ENCODE assay signal across 20 cellular contexts in genomic region chr1:151966061-151966460, GRCh38. TPM values are rescaled to one million over a fixed set of nuclear protein-coding genes. Genes with fewer than 3 reads are reported as not detected.
DNase-seq lines count a peak whose midpoint lies in the region; ATAC-seq, FAIRE-seq and TF ChIP-seq lines count a peak whose summit lies in the region.
"Had no signal": no experiment of that assay in that cellular context is flagged by ENCODE, and none has a peak within 500 bp of the region (broad histone marks: within the 10 kb centered on the region; RNA-seq: fewer than 3 reads in every experiment).

No MANE protein-coding gene starts in this region.

- no peak overlapping the region for H3K18ac ChIP-seq in mesendoderm (ENCODE audit: low read length)

- H3K4me3 ChIP-seq in Panc1 (ENCODE audit: low read depth in 2 of 2, low read length in 2 of 2) = no peak overlapping the region
- H3K4me3 ChIP-seq in bronchial epithelial cell (ENCODE audit: low read depth, low read length) = no peak overlapping the region
- H3K4me3 ChIP-seq in mesendoderm (ENCODE audit: low read length) = no peak overlapping the region
- H3K4me3 ChIP-seq: GM23248 had no signal

- no peak overlapping the region for H2BK5ac ChIP-seq in mesendoderm (ENCODE audit: low read length)

- H3K4ac ChIP-seq in mesendoderm (ENCODE audit: low read depth, low read length) = no peak overlapping the region

- DNase-seq in Panc1 (ENCODE audit: low read depth, low spot score) = no peak
- DNase-seq in T-helper 17 cell = no peak
- DNase-seq in bronchial epithelial cell (ENCODE audit: low read depth) = peak; percentile 69
- DNase-seq in mesendoderm = no peak
- no peak for DNase-seq in NCI-H2227 treated with DMSO at 0.1 percent for 48 hours (lab: John Stamatoyannopoulos, UW)
- DNase-seq in NCI-H345 treated with DMSO at 0.1 percent for 48 hours (lab: John Stamatoyannopoulos, UW; ENCODE audit: unreplicated experiment) = no peak
- DNase-seq: C1 segment of cervical spinal cord; Calu3; CD4-positive, alpha-beta memory T cell; COR-L47; DMS53; DMS79 treated with DMSO at 0.1 percent for 48 hours; GF-D8; GM23248; H9 had no signal

- no peak overlapping the region for H3K23ac ChIP-seq in mesendoderm (ENCODE audit: low read length)

- H3K4me2 ChIP-seq in mesendoderm (ENCODE audit: low read length) = no peak overlapping the region

- no peak overlapping the region for H3K56ac ChIP-seq in mesendoderm (ENCODE audit: low read length)

- H4K8ac ChIP-seq in mesendoderm (ENCODE audit: low read depth, low read length) = no peak overlapping the region

- no TSS peak for BruUV-seq in Panc1 (replicated peaks; lab: Mats Ljungman, UMichigan)

- no peak overlapping the region for H3K9ac ChIP-seq in mesendoderm (ENCODE audit: low read length)
- H3K9ac ChIP-seq: GM23248 had no signal

- H3K4me1 ChIP-seq in Panc1 (ENCODE audit: control insufficient read depth, insufficient read depth, low read length) = peaks cover 41% of the 10 kb centered on the region
- H3K4me1 ChIP-seq in mesendoderm (ENCODE audit: control insufficient read depth, low read depth, low read length) = no peaks in the 10 kb centered on the region

- TF ChIP-seq CTCF in Panc1 (IDR thresholded peaks at IDR 0.05) (no peak), bronchial epithelial cell (IDR thresholded peaks at IDR 0.05; ENCODE audit: insufficient read depth, low read length, severe bottlenecking) (no peak)

- H3K36me3 ChIP-seq in Panc1 (ENCODE audit: control insufficient read depth, insufficient read depth, low read length) (no peaks in the 10 kb centered on the region), bronchial epithelial cell (ENCODE audit: control insufficient read depth, insufficient read depth, low read length) (no peaks in the 10 kb centered on the region), mesendoderm (ENCODE audit: control insufficient read depth, insufficient read depth, low read length) (no peaks in the 10 kb centered on the region)

- ATAC-seq in Panc1 (no peak), T-helper 17 cell (no peak), GM21447 (IDR thresholded peaks at IDR 0.05; ENCODE audit: unreplicated experiment) (no peak)
- ATAC-seq: HCT116 had no signal

- H3K36me3 Mint-ChIP-seq in T-helper 17 cell (ENCODE audit: low read depth) = peaks cover 2% of the 10 kb centered on the region
- H3K36me3 Mint-ChIP-seq: CD4-positive, alpha-beta memory T cell had no signal

- no peaks in the 10 kb centered on the region for H3K27me3 Mint-ChIP-seq in T-helper 17 cell

- H2AK5ac ChIP-seq in mesendoderm (ENCODE audit: low read length) = no peak overlapping the region

- H3K27me3 ChIP-seq in Panc1 (ENCODE audit: control insufficient read depth, insufficient read depth, low read length) = no peaks in the 10 kb centered on the region
- no peaks in the 10 kb centered on the region for H3K27me3 ChIP-seq in bronchial epithelial cell (ENCODE audit: control insufficient read depth, insufficient read depth, low read length)
- H3K27me3 ChIP-seq in mesendoderm (ENCODE audit: insufficient read depth, low read length, poor library complexity) = no peaks in the 10 kb centered on the region

- peak overlapping the region; percentile 71 for H3K27ac Mint-ChIP-seq in T-helper 17 cell
- H3K27ac Mint-ChIP-seq: H9 had no signal

- peaks cover 17% of the 10 kb centered on the region for H3K4me1 Mint-ChIP-seq in T-helper 17 cell

- no peak for FAIRE-seq in bronchial epithelial cell (lab: Jason Lieb, UNC)
- FAIRE-seq: GM12891, GM18507 had no signal

- H3K27ac ChIP-seq in Panc1 (ENCODE audit: low read length) (peak overlapping the region; percentile 93), mesendoderm (ENCODE audit: low read depth, low read length) (no peak overlapping the region)
- H3K27ac ChIP-seq: GM23248 had no signal

- H3K79me1 ChIP-seq in mesendoderm (ENCODE audit: low read length) = no peaks in the 10 kb centered on the region

- no peak overlapping the region for H4K5ac ChIP-seq in mesendoderm (ENCODE audit: low read length)

- intact Hi-C loops in Panc1 (cut with micrococcal nuclease; ENCODE audit: unreplicated experiment) = loop anchor here (5.0 kb wide), 1 partner anchor 34 kb away; no protein-coding TSS in a partner anchor

- H2BK15ac ChIP-seq in mesendoderm (replicated peaks; ENCODE audit: low read depth) = peak overlapping the region; percentile 27

- in situ Hi-C loops in Panc1 (cut with HindIII; ENCODE audit: low pct_unique_long_range_greater_than_20kb, low sequenced_read_pairs) = no loop called here

- H2BK120ac ChIP-seq in mesendoderm (ENCODE audit: low read depth, low read length) = no peak overlapping the region

- no peak overlapping the region for H3K4me3 Mint-ChIP-seq in T-helper 17 cell
- H3K4me3 Mint-ChIP-seq: CD4-positive, alpha-beta memory T cell; H9 had no signal

- POLR2A ChIA-PET in Panc1 (lab: Charles Lee) = interaction anchor here (0.6 kb wide), 1 partner anchor 27 kb away, joined by 4 read pairs; no protein-coding TSS in a partner anchor

- no peaks in the 10 kb centered on the region for H3K9me3 ChIP-seq in Panc1 (ENCODE audit: control insufficient read depth, insufficient read depth, low read depth, low read length)
- H3K9me3 ChIP-seq in T-helper 17 cell (ENCODE audit: control insufficient read depth, low read length, poor library complexity, severe bottlenecking) = no peaks in the 10 kb centered on the region

- no peaks in the 10 kb centered on the region for H3K79me2 ChIP-seq in mesendoderm (ENCODE audit: control insufficient read depth, insufficient read depth, low read length)

- CTCF ChIA-PET in Panc1 (lab: Charles Lee) = no interaction called here

RNA-seq across cellular contexts. Expression of gene S100A10, which starts 27.6 kb away (rescaled TPM):
- total RNA-seq in Panc1 (2021; ENCODE audit: unreplicated experiment) = 1,621 TPM
- polyA plus RNA-seq in Panc1 (2012; ENCODE audit: insufficient read length) = 1,294 TPM
- total RNA-seq in T-helper 17 cell = 100 to 1,000 TPM; 317 to 349 TPM
- total RNA-seq in bronchial epithelial cell = 120 and 212 TPM in 2 replicates
- polyA plus RNA-seq in mesendoderm (2013, experiment 1 of 2) = 181 TPM
- 187 TPM for polyA plus RNA-seq in mesendoderm (2013, experiment 2 of 2)
- total RNA-seq: G401 had no signal

RNA-seq across cellular contexts. Expression of gene THEM4, which starts 56.8 kb away (rescaled TPM):
- total RNA-seq in Panc1 (2021; ENCODE audit: unreplicated experiment) (21.8 TPM), T-helper 17 cell (10 to 100 TPM; 42.2 to 57.3 TPM), bronchial epithelial cell (6.7 and 9.7 TPM in 2 replicates)
- polyA plus RNA-seq in Panc1 (2012; ENCODE audit: insufficient read length) = 12.4 TPM
- 8.5 TPM for polyA plus RNA-seq in mesendoderm (2013, experiment 1 of 2)
- 8.4 TPM for polyA plus RNA-seq in mesendoderm (2013, experiment 2 of 2)
- total RNA-seq: G401 had no signal
